11 cellular contexts compared by ENCODE assay signal in genomic region chrX:72100051-72100755, GRCh38. TPM values are rescaled to one million over a fixed set of nuclear protein-coding genes. Genes with fewer than 3 reads are reported as not detected.
DNase-seq lines count a peak whose midpoint lies in the region; ATAC-seq, FAIRE-seq and TF ChIP-seq lines count a peak whose summit lies in the region.
"Had no signal": no experiment of that assay in that cellular context is flagged by ENCODE, and none has a peak within 500 bp of the region (broad histone marks: within the 10 kb centered on the region; RNA-seq: fewer than 3 reads in every experiment).

No MANE protein-coding gene starts in this region.

- RAD21 ChIA-PET in GM12878 (lab: Charles Lee; ENCODE audit: unreplicated experiment): interaction anchor here (1.2 kb wide), 1 partner anchor 26 kb away, joined by 6 read pairs; no protein-coding TSS in a partner anchor

- H3K36me3 ChIP-seq in KMS-11 (ENCODE audit: insufficient read depth) (no peaks in the 10 kb centered on the region), GM12878 (ENCODE audit: control insufficient read depth in 2 of 2, insufficient read depth in 2 of 2, low read length in 1 of 2) (no peaks in the 10 kb centered on the region), transverse colon (no peaks in the 10 kb centered on the region)

- H3K9ac ChIP-seq in KMS-11: no peak overlapping the region
- H3K9ac ChIP-seq in GM12878 (ENCODE audit: control insufficient read depth, insufficient read depth, low read length): no peak overlapping the region

- DNase-seq in activated naive CD8-positive, alpha-beta T cell treated with anti-CD3 and anti-CD28 coated beads, Interleukin-2, amount 10 ng/mL, durations not matched to agents 7 days and 5 days: no peak
- no peak for DNase-seq in activated naive CD8-positive, alpha-beta T cell treated with anti-CD3 and anti-CD28 coated beads for 36 hours
- DNase-seq in GM12878 (ENCODE audit: low read depth, low spot score) (no peak), transverse colon (no peak), RKO (ENCODE audit: low spot score) (no peak)
- DNase-seq: NCI-H1092 treated with DMSO at 0.1 percent for 48 hours had no signal

- no peaks in the 10 kb centered on the region for H4K20me1 ChIP-seq in KMS-11 (ENCODE audit: insufficient read depth)
- H4K20me1 ChIP-seq in GM12878 (ENCODE audit: control insufficient read depth, insufficient read depth): no peaks in the 10 kb centered on the region

- H3K4me3 Mint-ChIP-seq in activated naive CD8-positive, alpha-beta T cell treated with anti-CD3 and anti-CD28 coated beads, Interleukin-2, amount 10 ng/mL, durations not matched to agents 7 days and 5 days: peak overlapping the region; percentile 58
- H3K4me3 Mint-ChIP-seq in activated naive CD8-positive, alpha-beta T cell treated with anti-CD3 and anti-CD28 coated beads for 36 hours: no peak overlapping the region

- H3K9me3 Mint-ChIP-seq in activated naive CD8-positive, alpha-beta T cell treated with anti-CD3 and anti-CD28 coated beads, Interleukin-2, amount 10 ng/mL, durations not matched to agents 7 days and 5 days: no peaks in the 10 kb centered on the region
- H3K9me3 Mint-ChIP-seq in activated naive CD8-positive, alpha-beta T cell treated with anti-CD3 and anti-CD28 coated beads for 36 hours: no peaks in the 10 kb centered on the region

- CTCF ChIA-PET in GM12878 (lab: Yijun Ruan, JAX): interaction anchor here (1.2 to 1.5 kb wide), 3 partner anchors 27 to 79 kb away, joined by 3 to 5 read pairs (median 3); no protein-coding TSS in a partner anchor

- peak overlapping the region; percentile 26; the same call in 1 of the 2 replicates for H2AFZ ChIP-seq in KMS-11 (ENCODE audit: low read depth)
- H2AFZ ChIP-seq in GM12878 (ENCODE audit: control insufficient read depth, low read depth, low read length): no peak overlapping the region

- BruUV-seq in GM12878 (replicated peaks; lab: Mats Ljungman, UMichigan): no TSS peak

- SMC1A ChIA-PET in GM12878 (lab: Charles Lee; ENCODE audit: uncharacterized antibody, unreplicated experiment): interaction anchor here (1.4 kb wide), 1 partner anchor 11 kb away, joined by 3 read pairs; no protein-coding TSS in a partner anchor

- H3K27ac ChIP-seq in KMS-11: no peak overlapping the region
- H3K27ac ChIP-seq in GM12878 (ENCODE audit: control insufficient read depth, insufficient read depth): no peak overlapping the region
- H3K27ac ChIP-seq in transverse colon: no peak overlapping the region
- H3K27ac ChIP-seq: coronary artery, SK-N-MC had no signal

- WGBS in GM12878 (ENCODE audit: insufficient coverage, insufficient replicate concordance, low lambda C conversion rate, missing lambda C conversion rate): 37% methylated on average over 13 of the region's 13 CpGs
- 61 to 82% methylated on average over 5 to 13 of the region's 13 CpGs for WGBS in transverse colon (ENCODE audit: low coverage in 1 of 2), 2 donors

- FAIRE-seq in GM12878 (lab: Jason Lieb, UNC): no peak

- H3K36me3 Mint-ChIP-seq in activated naive CD8-positive, alpha-beta T cell treated with anti-CD3 and anti-CD28 coated beads, Interleukin-2, amount 10 ng/mL, durations not matched to agents 7 days and 5 days: no peaks in the 10 kb centered on the region
- no peaks in the 10 kb centered on the region for H3K36me3 Mint-ChIP-seq in activated naive CD8-positive, alpha-beta T cell treated with anti-CD3 and anti-CD28 coated beads for 36 hours

- TF ChIP-seq POLR2A in GM12878 (IDR thresholded peaks at IDR 0.05; ENCODE audit: low read depth, low read length) (no peak), transverse colon (IDR thresholded peaks at IDR 0.05) (no peak)

- H3K27ac Mint-ChIP-seq in activated naive CD8-positive, alpha-beta T cell treated with anti-CD3 and anti-CD28 coated beads, Interleukin-2, amount 10 ng/mL, durations not matched to agents 7 days and 5 days: peak overlapping the region; percentile 70
- no peak overlapping the region for H3K27ac Mint-ChIP-seq in activated naive CD8-positive, alpha-beta T cell treated with anti-CD3 and anti-CD28 coated beads for 36 hours

- H3K9me3 ChIP-seq in GM12878 (replicated peaks; ENCODE audit: control insufficient read depth, insufficient read depth, low read length) (no peaks in the 10 kb centered on the region), transverse colon (no peaks in the 10 kb centered on the region)

- TF ChIP-seq CTCF in KMS-11 (conservative IDR thresholded peaks at IDR 0.05; ENCODE audit: low read depth, low read length) (no peak), GM12878 (IDR thresholded peaks at IDR 0.05 in 2 of 3, conservative IDR thresholded peaks at IDR 0.05 in 1 of 3; ENCODE audit: control insufficient read depth in 2 of 3, extremely low read depth in 1 of 3, insufficient read depth in 1 of 3, low read depth in 3 of 3, low read length in 3 of 3) (no peak), transverse colon (IDR thresholded peaks at IDR 0.05) (no peak)

- H3K27me3 ChIP-seq in KMS-11 (ENCODE audit: insufficient read depth, low read depth) (no peaks in the 10 kb centered on the region), GM12878 (replicated peaks in 1 of 2; ENCODE audit: control insufficient read depth in 2 of 2, insufficient read depth in 2 of 2, low read length in 1 of 2) (no peaks in the 10 kb centered on the region; a peak in 1 of 4 replicates), transverse colon (no peaks in the 10 kb centered on the region)

- peaks cover 27% of the 10 kb centered on the region for H3K4me1 ChIP-seq in KMS-11 (ENCODE audit: low read depth, poor library complexity, severe bottlenecking)
- peaks cover 24% of the 10 kb centered on the region for H3K4me1 ChIP-seq in GM12878 (ENCODE audit: control insufficient read depth, insufficient read depth, low read length)
- no peaks in the 10 kb centered on the region for H3K4me1 ChIP-seq in transverse colon

- H3K4me2 ChIP-seq in KMS-11 (peak overlapping the region; percentile 36; the same call in 1 of the 2 replicates), GM12878 (ENCODE audit: control insufficient read depth, insufficient read depth) (peak overlapping the region; percentile 63; the same call in 1 of the 2 replicates)

- intact Hi-C loops in GM12878 (cut with micrococcal nuclease; ENCODE audit: unreplicated experiment): loop anchor here (2.0 to 10.0 kb wide), 2 partner anchors 25 to 585 kb away; no protein-coding TSS in a partner anchor
- intact Hi-C loops in transverse colon (cut with DNase I; ENCODE audit: low total_unique reads): no loop called here

- no peak for TF ChIP-seq RAD21 in GM12878 (IDR thresholded peaks at IDR 0.05; ENCODE audit: insufficient read depth, low read depth, low read length)

- in situ Hi-C loops in GM12878 (cut with MboI): no loop called here
- in situ Hi-C loops in transverse colon (cut with MboI; ENCODE audit: low pct_ligation_motif_present in 1 of 4, low pct_unique_long_range_greater_than_20kb in 1 of 4, low sequenced_read_pairs in 3 of 4): no loop called here

- H3K27me3 Mint-ChIP-seq in activated naive CD8-positive, alpha-beta T cell treated with anti-CD3 and anti-CD28 coated beads, Interleukin-2, amount 10 ng/mL, durations not matched to agents 7 days and 5 days: peaks cover 63% of the 10 kb centered on the region
- H3K27me3 Mint-ChIP-seq in activated naive CD8-positive, alpha-beta T cell treated with anti-CD3 and anti-CD28 coated beads for 36 hours: peaks cover 68% of the 10 kb centered on the region

- peaks cover 28% of the 10 kb centered on the region for H3K4me1 Mint-ChIP-seq in activated naive CD8-positive, alpha-beta T cell treated with anti-CD3 and anti-CD28 coated beads, Interleukin-2, amount 10 ng/mL, durations not matched to agents 7 days and 5 days
- peaks cover 24% of the 10 kb centered on the region for H3K4me1 Mint-ChIP-seq in activated naive CD8-positive, alpha-beta T cell treated with anti-CD3 and anti-CD28 coated beads for 36 hours

- H3K4me3 ChIP-seq in KMS-11 (IDR thresholded peaks at IDR 0.05; ENCODE audit: insufficient read depth, low read depth, low read length) (no peak overlapping the region), GM12878 (no peak overlapping the region), transverse colon (no peak overlapping the region)
- H3K4me3 ChIP-seq: coronary artery, SK-N-MC had no signal

- POLR2A ChIA-PET in activated naive CD8-positive, alpha-beta T cell treated with anti-CD3 and anti-CD28 coated beads, Interleukin-2, amount 10 ng/mL, durations not matched to agents 7 days and 5 days (lab: Charles Lee): interaction anchor here (1.4 kb wide), 1 partner anchor 22 kb away, joined by 3 read pairs; no protein-coding TSS in a partner anchor
- POLR2A ChIA-PET in GM12878 (lab: Charles Lee): interaction anchor here (1.0 kb wide), 1 partner anchor 83 kb away, joined by 3 read pairs; no protein-coding TSS in a partner anchor

- peak; percentile 8 for ATAC-seq in activated naive CD8-positive, alpha-beta T cell treated with anti-CD3 and anti-CD28 coated beads, Interleukin-2, amount 10 ng/mL, durations not matched to agents 7 days and 5 days (ENCODE audit: low read depth)
- ATAC-seq in GM12878 (peak; percentile 75), HG03159 (IDR thresholded peaks at IDR 0.05; ENCODE audit: unreplicated experiment) (no peak), SK-N-SH treated with all-trans-retinoic acid at 6 μM for 48 hours (no peak)

- H3K79me2 ChIP-seq in KMS-11 (ENCODE audit: insufficient read depth, low read depth) (no peaks in the 10 kb centered on the region), GM12878 (ENCODE audit: control insufficient read depth, insufficient read depth, low read length) (no peaks in the 10 kb centered on the region)

- no peak for TF ChIP-seq EP300 in GM12878 (IDR thresholded peaks at IDR 0.05; ENCODE audit: borderline replicate concordance in 1 of 2, control insufficient read depth in 1 of 2, low read depth in 2 of 2, low read length in 2 of 2)
- no peak for TF ChIP-seq EP300 in transverse colon (IDR thresholded peaks at IDR 0.05; ENCODE audit: low read depth)

RNA-seq across cellular contexts. Expression of gene RTL5, which starts 31.5 kb away (rescaled TPM):
- total RNA-seq in activated naive CD8-positive, alpha-beta T cell treated with anti-CD3 and anti-CD28 coated beads, Interleukin-2, amount 10 ng/mL, durations not matched to agents 7 days and 5 days: 1 to 10 TPM; 2.4 to 3.0 TPM
- under 1 TPM; 0.08 TPM for total RNA-seq in activated naive CD8-positive, alpha-beta T cell treated with anti-CD3 and anti-CD28 coated beads for 36 hours
- total RNA-seq in GM12878 (2013; cell fraction: nucleolus; rRNA removed): not detected in 2 replicates
- total RNA-seq in GM12878 (2014; rRNA removed): under 0.01 and 0.11 TPM in 2 replicates
- not detected in 2 replicates for total RNA-seq in GM12878 (2014; rRNA removed; fragmentation: Illumina TruSeq; extraction: Trizol)
- 0.05 and 0.10 TPM in 2 replicates for total RNA-seq in GM12878 (2021)
- 0.25 TPM for polyA plus RNA-seq in GM12878 (2011; ENCODE audit: low read depth)
- not detected in 2 replicates for polyA plus RNA-seq in GM12878 (2011; rRNA removed)
- polyA plus RNA-seq in GM12878 (2011; cell fraction: cytosol; rRNA removed): not detected in 2 replicates
- polyA plus RNA-seq in GM12878 (2011; cell fraction: nucleus; rRNA removed): 0.06 and 0.15 TPM in 2 replicates
- polyA plus RNA-seq in GM12878 (2012): 0.28 and 0.34 TPM in 2 replicates
- 0.01 TPM in 1 of 2 replicates, not detected in the other for polyA plus RNA-seq in GM12878 (2014; fragmentation: Illumina TruSeq; extraction: Trizol)
- not detected for polyA plus RNA-seq in GM12878 (2014; fragmentation: Nextera tagmentation; extraction: Ambion mirVana)
- polyA plus RNA-seq in GM12878 (2014; rRNA removed): 0.03 and 0.05 TPM in 2 replicates
- under 1 TPM in 1 of 2 experiments, not detected in 1; 0.08 TPM for polyA plus RNA-seq in GM12878 (2016; fragmentation: Nextera tagmentation; extraction: Ambion mirVana)
- not detected in 2 replicates for polyA minus RNA-seq in GM12878 (2011; rRNA and poly(A)+ RNA removed)
- not detected in 2 replicates for polyA minus RNA-seq in GM12878 (2011; cell fraction: cytosol; rRNA and poly(A)+ RNA removed)
- polyA minus RNA-seq in GM12878 (2011; cell fraction: nucleus; rRNA and poly(A)+ RNA removed): not detected in 2 replicates
- 1 to 10 TPM; 1.3 to 6.0 (median 2.5) TPM for total RNA-seq in transverse colon

Comparison
In these comparisons a context has a peak if more than half of its experiments do, and no peak if none do; other contexts are left out.
1. ATAC-seq: peak in activated naive CD8-positive, alpha-beta T cell treated with anti-CD3 and anti-CD28 coated beads, Interleukin-2, amount 10 ng/mL, durations not matched to agents 7 days and 5 days (single experiment) and GM12878 (single experiment); none in HG03159 (single experiment) and SK-N-SH treated with all-trans-retinoic acid at 6 μM for 48 hours (single experiment).